8 cellular contexts compared by ENCODE assay signal in the genomic region with DNA sequence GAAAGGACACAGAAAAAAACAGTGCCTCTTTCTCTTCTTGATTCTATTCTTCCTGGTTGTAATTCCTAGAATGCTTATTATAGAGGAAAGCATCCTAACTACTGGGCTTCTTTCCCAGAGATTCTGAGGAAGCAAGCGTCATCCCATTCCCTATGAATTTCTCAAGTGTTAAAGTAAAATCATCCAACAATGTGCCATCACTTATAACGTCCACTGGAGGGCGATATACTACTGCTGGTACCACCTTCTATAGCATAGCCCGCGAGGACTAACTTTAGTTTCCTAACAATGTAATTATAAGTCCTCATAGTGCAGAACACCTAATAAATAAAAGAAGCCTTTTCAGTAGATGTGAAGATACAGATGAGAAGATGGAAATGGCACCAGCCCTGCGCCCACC. TPM values are rescaled to one million over a fixed set of nuclear protein-coding genes. Genes with fewer than 3 reads are reported as not detected.
DNase-seq lines count a peak whose midpoint lies in the region; ATAC-seq and TF ChIP-seq lines count a peak whose summit lies in the region.

No MANE protein-coding gene starts in this region.

- H3K36me3 ChIP-seq in brain microvascular endothelial cell (replicated peaks) = no peaks in the 10 kb centered on the region
- H3K36me3 ChIP-seq in mesendoderm (ENCODE audit: control insufficient read depth, insufficient read depth, low read length) = no peaks in the 10 kb centered on the region

- no peak overlapping the region for H3K4me3 ChIP-seq in AG10803 (ENCODE audit: low read length)
- no peak overlapping the region for H3K4me3 ChIP-seq in brain microvascular endothelial cell (ENCODE audit: low read depth, low read length)
- H3K4me3 ChIP-seq in mesendoderm (ENCODE audit: low read length) = no peak overlapping the region

- no peak overlapping the region for H3K4ac ChIP-seq in mesendoderm (ENCODE audit: low read depth, low read length)

- no peaks in the 10 kb centered on the region for H3K4me1 ChIP-seq in mesendoderm (ENCODE audit: control insufficient read depth, low read depth, low read length)

- intact Hi-C loops in posterior vena cava (cut with DNase I) = no loop called here

- H3K79me2 ChIP-seq in mesendoderm (ENCODE audit: control insufficient read depth, insufficient read depth, low read length) = no peaks in the 10 kb centered on the region

- in situ Hi-C loops in brain microvascular endothelial cell (cut with HindIII; ENCODE audit: low pct_ligation_motif_present, low sequenced_read_pairs) = no loop called here

- H2BK15ac ChIP-seq in mesendoderm (replicated peaks; ENCODE audit: low read depth) = no peak overlapping the region

- no peak overlapping the region for H3K23ac ChIP-seq in mesendoderm (ENCODE audit: low read length)

- H3K27ac ChIP-seq in brain microvascular endothelial cell (no peak overlapping the region), mesendoderm (ENCODE audit: low read depth, low read length) (no peak overlapping the region)

- H3K56ac ChIP-seq in mesendoderm (ENCODE audit: low read length) = no peak overlapping the region

- H3K79me1 ChIP-seq in mesendoderm (ENCODE audit: low read length) = no peaks in the 10 kb centered on the region

- no peak overlapping the region for H2BK120ac ChIP-seq in mesendoderm (ENCODE audit: low read depth, low read length)

- no CpG with 5 or more reads among the region's 6 CpGs for WGBS in mesendoderm (ENCODE audit: extremely low coverage, insufficient coverage, low lambda C conversion rate)

- peak; percentile 59 for DNase-seq in AG10803 (ENCODE audit: low read depth)
- DNase-seq in NCI-H1417 (lab: John Stamatoyannopoulos, UW) = peak in 2 of 3 experiments; percentile 22 to 65
- DNase-seq in brain microvascular endothelial cell = peak; percentile 15
- DNase-seq in mesendoderm = peak; percentile 35
- DNase-seq in posterior vena cava (ENCODE audit: low spot score) = no peak

- ATAC-seq in HG03520 (IDR thresholded peaks at IDR 0.05; ENCODE audit: unreplicated experiment) (no peak), GM19395 (IDR thresholded peaks at IDR 0.05; ENCODE audit: unreplicated experiment) (no peak)

- no peak overlapping the region for H3K9ac ChIP-seq in mesendoderm (ENCODE audit: low read length)

- H2AK5ac ChIP-seq in mesendoderm (ENCODE audit: low read length) = no peak overlapping the region

- H3K4me2 ChIP-seq in mesendoderm (ENCODE audit: low read length) = no peak overlapping the region

- no peak overlapping the region for H4K8ac ChIP-seq in mesendoderm (ENCODE audit: low read depth, low read length)

- peak; percentile 63 for TF ChIP-seq CTCF in AG10803 (conservative IDR thresholded peaks at IDR 0.05; ENCODE audit: low read length)
- TF ChIP-seq CTCF in GM12873 (IDR thresholded peaks at IDR 0.05; ENCODE audit: insufficient read depth, low read depth, low read length, missing control alignments) = peak; percentile 65
- peak; percentile 63 for TF ChIP-seq CTCF in brain microvascular endothelial cell (IDR thresholded peaks at IDR 0.05; ENCODE audit: low read depth, low read length, missing control alignments)

- H4K5ac ChIP-seq in mesendoderm (ENCODE audit: low read length) = no peak overlapping the region

- H3K27me3 ChIP-seq in brain microvascular endothelial cell (replicated peaks) (peaks cover 2% of the 10 kb centered on the region), mesendoderm (ENCODE audit: insufficient read depth, low read length, poor library complexity) (no peaks in the 10 kb centered on the region)

- no peak overlapping the region for H2BK5ac ChIP-seq in mesendoderm (ENCODE audit: low read length)

- H3K18ac ChIP-seq in mesendoderm (ENCODE audit: low read length) = no peak overlapping the region

RNA-seq across cellular contexts. Expression of gene CENPVL3, which starts 4.4 kb away (rescaled TPM):
- 3.4 TPM for polyA plus RNA-seq in mesendoderm (2013, experiment 1 of 2)
- 3.4 TPM for polyA plus RNA-seq in mesendoderm (2013, experiment 2 of 2)
- total RNA-seq in posterior vena cava = not detected
